Comparison of ENCODE assay signal across 19 cellular contexts in genomic region chr3:133979553-133979952, GRCh38. TPM values are rescaled to one million over a fixed set of nuclear protein-coding genes. Genes with fewer than 3 reads are reported as not detected.
DNase-seq lines count a peak whose midpoint lies in the region; ATAC-seq, FAIRE-seq and TF ChIP-seq lines count a peak whose summit lies in the region.
"Had no signal": no experiment of that assay in that cellular context is flagged by ENCODE, and none has a peak within 500 bp of the region (broad histone marks: within the 10 kb centered on the region; RNA-seq: fewer than 3 reads in every experiment).

No MANE protein-coding gene starts in this region.

- H3K36me3 ChIP-seq in liver (ENCODE audit: control insufficient read depth in 4 of 4, insufficient read depth in 3 of 4, low read depth in 1 of 4, low read length in 3 of 4) (no peaks in the 10 kb centered on the region), HepG2 (replicated peaks in 1 of 2; ENCODE audit: control insufficient read depth in 1 of 2, insufficient read depth in 2 of 2, low read length in 2 of 2) (no peaks in the 10 kb centered on the region), right lobe of liver (no peaks in the 10 kb centered on the region)

- H3K27me3 ChIP-seq in liver (ENCODE audit: control insufficient read depth in 4 of 4, insufficient read depth in 4 of 4, low read length in 3 of 4) (no peaks in the 10 kb centered on the region), HepG2 (ENCODE audit: control insufficient read depth in 1 of 2, insufficient read depth in 2 of 2, low read length in 2 of 2) (peaks cover 0 to 18% of the 10 kb centered on the region in 2 experiments; a peak in 3 of 5 replicates), right lobe of liver (no peaks in the 10 kb centered on the region)

- no peak overlapping the region for H3K27ac Mint-ChIP-seq in MCF 10A (ENCODE audit: low read depth, unreplicated experiment)
- H3K27ac Mint-ChIP-seq: CD4-positive, alpha-beta T cell; HFFc6 had no signal

- H4K20me1 ChIP-seq in HepG2 (ENCODE audit: insufficient read depth, low read length) = no peaks in the 10 kb centered on the region

- TF ChIP-seq RAD21 in liver (IDR thresholded peaks at IDR 0.05) (no peak), HepG2 (CRISPR knock-in tag; IDR thresholded peaks at IDR 0.05) (no peak)

- no peak for TF ChIP-seq CTCF in liver (IDR thresholded peaks at IDR 0.05; ENCODE audit: low read depth, low read length, missing input control)
- TF ChIP-seq CTCF in HepG2 (CRISPR knock-in tag; IDR thresholded peaks at IDR 0.05) = no peak
- TF ChIP-seq CTCF in right lobe of liver (IDR thresholded peaks at IDR 0.05) = no peak
- no peak for TF ChIP-seq CTCF in MCF 10A (IDR thresholded peaks at IDR 0.05; ENCODE audit: unreplicated experiment)

- intact Hi-C loops in HepG2 (cut with micrococcal nuclease; ENCODE audit: unreplicated experiment) = no loop called here
- intact Hi-C loops in right lobe of liver (cut with DNase I) = no loop called here
- intact Hi-C loops in MCF 10A (cut with micrococcal nuclease) = no loop called here

- FAIRE-seq in HepG2 (lab: Jason Lieb, UNC) = no peak
- FAIRE-seq: GM12892, RCC 7860 had no signal

- ATAC-seq in HepG2 (no peak), right lobe of liver (peak; percentile 27 to 52 (median 38))

- H3K79me2 ChIP-seq in HepG2 (ENCODE audit: insufficient read depth, low read length) = no peaks in the 10 kb centered on the region

- WGBS in liver = 71% methylated on average over 7 of the region's 7 CpGs
- 0% methylated on average over 1 of the region's 7 CpGs for WGBS in HepG2 (ENCODE audit: low lambda C conversion rate)
- no CpG with 5 or more reads among the region's 7 CpGs for whole genome bisulfite sequencing in right lobe of liver (ENCODE audit: insufficient coverage, low coverage, low lambda C conversion rate, missing lambda C conversion rate)

- H3K9ac ChIP-seq in liver (ENCODE audit: low read depth in 1 of 2, low read length in 2 of 2) = no peak overlapping the region
- no peak overlapping the region for H3K9ac ChIP-seq in HepG2 (ENCODE audit: insufficient read depth, low read depth, low read length)

- H3K36me3 Mint-ChIP-seq in MCF 10A (ENCODE audit: insufficient read depth, unreplicated experiment) = no peaks in the 10 kb centered on the region

- DNase-seq in HepG2 (ENCODE audit: low spot score) (no peak), UCSD-AML1 (lab: John Stamatoyannopoulos, UW; ENCODE audit: unreplicated experiment) (peak; percentile 57), right lobe of liver (peak in 1 of 3 donors; percentile 27), NCI-H226 (no peak), MCF 10A (ENCODE audit: unreplicated experiment) (no peak)
- no peak for DNase-seq in stimulated activated CD4-positive, alpha-beta T cell treated with anti-CD3 and anti-CD28 coated beads, Interleukin-4, amount 100 ng/mL, for 4 hours
- DNase-seq: ACHN; CD4-positive, alpha-beta T cell; DND-41; GDM1; GOT3; HFFc6; NCI-H146; NCI-H2107; NCI-H446; NCI-H774 had no signal

- in situ Hi-C loops in HepG2 (cut with HindIII; ENCODE audit: extremely low pct_ligation_motif_present, low pct_unique_long_range_greater_than_20kb) = no loop called here

- TF ChIP-seq EP300 in HepG2 (IDR thresholded peaks at IDR 0.05; ENCODE audit: low read depth in 2 of 2, low read length in 2 of 2) (no peak), HepG2 (CRISPR knock-in tag; IDR thresholded peaks at IDR 0.05; ENCODE audit: borderline replicate concordance) (no peak)

- H3K4me3 ChIP-seq in liver (ENCODE audit: low read depth in 1 of 3, low read length in 3 of 3) (no peak overlapping the region), HepG2 (replicated peaks in 1 of 3; ENCODE audit: insufficient read depth in 1 of 3, low read depth in 2 of 3, low read length in 3 of 3) (no peak overlapping the region), right lobe of liver (no peak overlapping the region)

- H2AFZ ChIP-seq in HepG2 (ENCODE audit: low read length) = no peak overlapping the region

- H3K4me2 ChIP-seq in HepG2 (ENCODE audit: low read depth, low read length) = no peak overlapping the region

- CTCF ChIA-PET in HepG2 (lab: Yijun Ruan, JAX; ENCODE audit: low intra/inter-chr PET ratio, low total read pairs) (no interaction called here), MCF 10A (lab: Yijun Ruan, JAX) (no interaction called here)

- H3K27me3 Mint-ChIP-seq in MCF 10A (ENCODE audit: insufficient read depth, unreplicated experiment) = no peaks in the 10 kb centered on the region
- H3K27me3 Mint-ChIP-seq: CD4-positive, alpha-beta T cell had no signal

- H3K4me1 Mint-ChIP-seq in MCF 10A (ENCODE audit: insufficient read depth, unreplicated experiment) = no peaks in the 10 kb centered on the region

- BruUV-seq in HepG2 (replicated peaks; lab: Mats Ljungman, UMichigan) = no TSS peak
- BruUV-seq in MCF 10A (replicated peaks; lab: Mats Ljungman, UMichigan) = no TSS peak

- POLR2A ChIA-PET in HepG2 (lab: Yijun Ruan, JAX) (no interaction called here), MCF 10A (lab: Yijun Ruan, JAX) (no interaction called here)

- TF ChIP-seq POLR2A in HepG2 (IDR thresholded peaks at IDR 0.05; ENCODE audit: insufficient read depth in 1 of 2, low read depth in 2 of 2, low read length in 2 of 2) = no peak
- TF ChIP-seq POLR2A in right lobe of liver (IDR thresholded peaks at IDR 0.05) = no peak

- no peaks in the 10 kb centered on the region for H3K9me3 Mint-ChIP-seq in MCF 10A (ENCODE audit: unreplicated experiment)
- H3K9me3 Mint-ChIP-seq: CD4-positive, alpha-beta T cell; HFFc6 had no signal

- H3K4me1 ChIP-seq in liver (ENCODE audit: control insufficient read depth in 4 of 4, insufficient read depth in 4 of 4, low read length in 3 of 4) (peaks cover 0 to 8% (median 3%) of the 10 kb centered on the region in 4 donors), HepG2 (ENCODE audit: insufficient read depth, low read length) (no peaks in the 10 kb centered on the region), right lobe of liver (no peaks in the 10 kb centered on the region)

- H3K27ac ChIP-seq in liver (ENCODE audit: low read depth in 1 of 2, low read length in 2 of 2) (no peak overlapping the region), HepG2 (ENCODE audit: extremely low read length, insufficient read depth, low read length) (no peak overlapping the region), right lobe of liver (no peak overlapping the region)

- no peak overlapping the region for H3K4me3 Mint-ChIP-seq in MCF 10A (ENCODE audit: unreplicated experiment)
- H3K4me3 Mint-ChIP-seq: CD4-positive, alpha-beta T cell; HFFc6 had no signal

- no peaks in the 10 kb centered on the region for H3K9me3 ChIP-seq in liver (ENCODE audit: control insufficient read depth in 4 of 4, low read length in 3 of 4)
- no peaks in the 10 kb centered on the region for H3K9me3 ChIP-seq in HepG2 (ENCODE audit: low read length)
- no peaks in the 10 kb centered on the region for H3K9me3 ChIP-seq in right lobe of liver

TF ChIP-seq in liver, 16 proteins besides CTCF, POLR2A, EP300 and RAD21:
- TF ChIP-seq ATF3 (IDR thresholded peaks at IDR 0.05) (no peak), GABPA (IDR thresholded peaks at IDR 0.05 in 1 of 2, conservative IDR thresholded peaks at IDR 0.05 in 1 of 2) (no peak), EGR1 (IDR thresholded peaks at IDR 0.05; ENCODE audit: low read depth in 2 of 2) (no peak), HNF4A (conservative IDR thresholded peaks at IDR 0.05) (no peak), NR2F2 (IDR thresholded peaks at IDR 0.05) (peak; percentile 90), RXRA (IDR thresholded peaks at IDR 0.05) (no peak)

TF ChIP-seq in HepG2, 621 proteins besides CTCF, POLR2A, EP300 and RAD21 (continues in another document):
- TF ChIP-seq TEF (CRISPR knock-in tag; IDR thresholded peaks at IDR 0.05) (no peak), YY1 (IDR thresholded peaks at IDR 0.05; ENCODE audit: insufficient read depth, insufficient replicate concordance, low read depth, low read length) (no peak), HDAC6 (IDR thresholded peaks at IDR 0.05; ENCODE audit: low read depth, low read length) (no peak)

RNA-seq across cellular contexts. Expression of gene SLCO2A1, which starts 50.2 kb away (rescaled TPM):
- total RNA-seq in liver (1 to 10 TPM in 1 of 2 donors, under 1 TPM in 1; 0.56 to 2.6 TPM), HepG2 (2016; rRNA removed; fragmentation: Illumina TruSeq; extraction: Trizol) (not detected in 2 replicates), right lobe of liver (1 to 10 TPM in 5 of 6 experiments, under 1 TPM in 1; 0.71 to 4.4 (median 1.5) TPM), MCF 10A (2022) (0.59 and 1.0 TPM in 2 replicates)
- polyA plus RNA-seq in liver (1 to 10 TPM; 1.8 to 3.1 TPM), HepG2 (2011; rRNA removed) (0.04 and 0.14 TPM in 2 replicates)
- total RNA-seq in HepG2 (2016; cell fraction: cytosol; rRNA removed; fragmentation: Illumina TruSeq; extraction: Trizol; ENCODE audit: low read depth) = not detected in 2 replicates
- not detected in 2 replicates for total RNA-seq in HepG2 (2016; cell fraction: insoluble cytoplasmic fraction; rRNA removed; fragmentation: Illumina TruSeq; extraction: Trizol)
- not detected in 2 replicates for total RNA-seq in HepG2 (2016; cell fraction: membrane; rRNA removed; fragmentation: Illumina TruSeq; extraction: Trizol)
- total RNA-seq in HepG2 (2016; cell fraction: nucleus; rRNA removed; fragmentation: Illumina TruSeq; extraction: Trizol) = not detected in 2 replicates
- 0.03 TPM in 1 of 2 replicates, not detected in the other for polyA plus RNA-seq in HepG2 (2011; cell fraction: cytosol; rRNA removed)
- polyA plus RNA-seq in HepG2 (2011; cell fraction: nucleus; rRNA removed) = 0.12 and 0.59 TPM in 2 replicates
- 0.15 and 0.32 TPM in 2 replicates for polyA plus RNA-seq in HepG2 (2012)
- not detected in 2 replicates for polyA plus RNA-seq in HepG2 (2016; cell fraction: cytosol; fragmentation: Illumina TruSeq; extraction: Trizol; ENCODE audit: low read depth)
- polyA plus RNA-seq in HepG2 (2016; cell fraction: insoluble cytoplasmic fraction; fragmentation: Illumina TruSeq; extraction: Trizol; ENCODE audit: low read depth) = not detected in 2 replicates
- polyA plus RNA-seq in HepG2 (2016; cell fraction: membrane; fragmentation: Illumina TruSeq; extraction: Trizol; ENCODE audit: low read depth) = not detected in 2 replicates
- not detected in 2 replicates for polyA plus RNA-seq in HepG2 (2016; cell fraction: nucleus; fragmentation: Illumina TruSeq; extraction: Trizol; ENCODE audit: insufficient read depth, low read depth)
- 0.05 TPM in 1 of 2 replicates, not detected in the other for polyA minus RNA-seq in HepG2 (2011; rRNA and poly(A)+ RNA removed; ENCODE audit: low replicate concordance)
- polyA minus RNA-seq in HepG2 (2011; cell fraction: cytosol; rRNA and poly(A)+ RNA removed) = not detected in 2 replicates
- not detected in 2 replicates for polyA minus RNA-seq in HepG2 (2011; cell fraction: nucleus; rRNA and poly(A)+ RNA removed)
- total RNA-seq: CD4-positive, alpha-beta T cell had no signal
